In genomic region chrX:27987862-27988646, GRCh38 we compare ENCODE assay signal across 12 cellular contexts. TPM values are rescaled to one million over a fixed set of nuclear protein-coding genes. Genes with fewer than 3 reads are reported as not detected.
"Had no signal": no experiment of that assay in that cellular context is flagged by ENCODE, and none has a peak within 500 bp of the region (broad histone marks: within the 10 kb centered on the region; RNA-seq: fewer than 3 reads in every experiment).

No MANE protein-coding gene starts in this region.

- ATAC-seq: stimulated activated memory B cell treated with anti-CD40 and anti-IgM and Interleukin-4, amounts not matched to agents 10 μg/mL and 1 μg/mL and 100 μg/mL, for 72 hours had no signal

- H3K27me3 ChIP-seq: esophagus muscularis mucosa, ovary had no signal

- DNase-seq: activated CD4-positive, alpha-beta T cell treated with anti-CD3 and anti-CD28 coated beads, Interleukin-2, amount 50 U/mL, for 1 hour; activated CD4-positive, CD25-positive, alpha-beta regulatory T cell; ovary; retina; stimulated activated CD4-positive, alpha-beta T cell treated with anti-CD3 and anti-CD28 coated beads, Interleukin-1b, Interleukin-23, amount 100 ng/mL, for 48 hours; trophoblast cell had no signal

- H3K36me3 ChIP-seq: esophagus muscularis mucosa, ovary had no signal

- H3K4me1 ChIP-seq: esophagus muscularis mucosa had no signal

- H3K27ac ChIP-seq: esophagus muscularis mucosa, ovary had no signal

- H3K9me3 ChIP-seq: esophagus muscularis mucosa, ovary had no signal

- H3K4me3 ChIP-seq: esophagus muscularis mucosa, ovary had no signal

RNA-seq across cellular contexts. Expression of gene DCAF8L1, which starts 6.8 kb away (rescaled TPM):
- total RNA-seq: cerebellum, esophagus muscularis mucosa, fibroblast of villous mesenchyme, lung microvascular endothelial cell, ovary had no signal
- polyA plus RNA-seq: neural cell, ovary had no signal
